In the genomic region with DNA sequence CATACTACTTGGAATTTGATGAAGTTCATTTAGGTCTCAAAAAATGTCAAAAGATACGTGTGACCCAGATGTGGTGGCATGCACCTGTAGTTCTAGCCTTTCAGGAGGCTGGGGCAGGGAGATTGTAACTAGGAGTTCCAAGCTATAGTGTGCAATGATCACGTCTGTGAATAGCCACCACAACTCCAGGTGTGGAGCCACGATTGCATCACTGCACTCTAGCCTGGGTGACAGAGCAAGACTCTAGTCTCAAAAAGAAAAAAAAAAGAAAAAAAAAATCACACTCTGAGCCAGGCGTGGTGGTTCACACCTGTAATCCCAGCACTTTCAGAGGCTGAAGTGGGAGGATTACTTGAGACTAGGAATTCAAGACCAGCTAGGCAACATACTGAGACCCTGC, we compare ENCODE assay signal across 1 cellular context.
TF ChIP-seq lines count a peak whose summit lies in the region.

No MANE protein-coding gene starts in this region.

TF ChIP-seq in GM23338, 12 proteins besides CTCF, POLR2A, EP300 and RAD21 (continued from another document):
- TF ChIP-seq, protein P1, sequence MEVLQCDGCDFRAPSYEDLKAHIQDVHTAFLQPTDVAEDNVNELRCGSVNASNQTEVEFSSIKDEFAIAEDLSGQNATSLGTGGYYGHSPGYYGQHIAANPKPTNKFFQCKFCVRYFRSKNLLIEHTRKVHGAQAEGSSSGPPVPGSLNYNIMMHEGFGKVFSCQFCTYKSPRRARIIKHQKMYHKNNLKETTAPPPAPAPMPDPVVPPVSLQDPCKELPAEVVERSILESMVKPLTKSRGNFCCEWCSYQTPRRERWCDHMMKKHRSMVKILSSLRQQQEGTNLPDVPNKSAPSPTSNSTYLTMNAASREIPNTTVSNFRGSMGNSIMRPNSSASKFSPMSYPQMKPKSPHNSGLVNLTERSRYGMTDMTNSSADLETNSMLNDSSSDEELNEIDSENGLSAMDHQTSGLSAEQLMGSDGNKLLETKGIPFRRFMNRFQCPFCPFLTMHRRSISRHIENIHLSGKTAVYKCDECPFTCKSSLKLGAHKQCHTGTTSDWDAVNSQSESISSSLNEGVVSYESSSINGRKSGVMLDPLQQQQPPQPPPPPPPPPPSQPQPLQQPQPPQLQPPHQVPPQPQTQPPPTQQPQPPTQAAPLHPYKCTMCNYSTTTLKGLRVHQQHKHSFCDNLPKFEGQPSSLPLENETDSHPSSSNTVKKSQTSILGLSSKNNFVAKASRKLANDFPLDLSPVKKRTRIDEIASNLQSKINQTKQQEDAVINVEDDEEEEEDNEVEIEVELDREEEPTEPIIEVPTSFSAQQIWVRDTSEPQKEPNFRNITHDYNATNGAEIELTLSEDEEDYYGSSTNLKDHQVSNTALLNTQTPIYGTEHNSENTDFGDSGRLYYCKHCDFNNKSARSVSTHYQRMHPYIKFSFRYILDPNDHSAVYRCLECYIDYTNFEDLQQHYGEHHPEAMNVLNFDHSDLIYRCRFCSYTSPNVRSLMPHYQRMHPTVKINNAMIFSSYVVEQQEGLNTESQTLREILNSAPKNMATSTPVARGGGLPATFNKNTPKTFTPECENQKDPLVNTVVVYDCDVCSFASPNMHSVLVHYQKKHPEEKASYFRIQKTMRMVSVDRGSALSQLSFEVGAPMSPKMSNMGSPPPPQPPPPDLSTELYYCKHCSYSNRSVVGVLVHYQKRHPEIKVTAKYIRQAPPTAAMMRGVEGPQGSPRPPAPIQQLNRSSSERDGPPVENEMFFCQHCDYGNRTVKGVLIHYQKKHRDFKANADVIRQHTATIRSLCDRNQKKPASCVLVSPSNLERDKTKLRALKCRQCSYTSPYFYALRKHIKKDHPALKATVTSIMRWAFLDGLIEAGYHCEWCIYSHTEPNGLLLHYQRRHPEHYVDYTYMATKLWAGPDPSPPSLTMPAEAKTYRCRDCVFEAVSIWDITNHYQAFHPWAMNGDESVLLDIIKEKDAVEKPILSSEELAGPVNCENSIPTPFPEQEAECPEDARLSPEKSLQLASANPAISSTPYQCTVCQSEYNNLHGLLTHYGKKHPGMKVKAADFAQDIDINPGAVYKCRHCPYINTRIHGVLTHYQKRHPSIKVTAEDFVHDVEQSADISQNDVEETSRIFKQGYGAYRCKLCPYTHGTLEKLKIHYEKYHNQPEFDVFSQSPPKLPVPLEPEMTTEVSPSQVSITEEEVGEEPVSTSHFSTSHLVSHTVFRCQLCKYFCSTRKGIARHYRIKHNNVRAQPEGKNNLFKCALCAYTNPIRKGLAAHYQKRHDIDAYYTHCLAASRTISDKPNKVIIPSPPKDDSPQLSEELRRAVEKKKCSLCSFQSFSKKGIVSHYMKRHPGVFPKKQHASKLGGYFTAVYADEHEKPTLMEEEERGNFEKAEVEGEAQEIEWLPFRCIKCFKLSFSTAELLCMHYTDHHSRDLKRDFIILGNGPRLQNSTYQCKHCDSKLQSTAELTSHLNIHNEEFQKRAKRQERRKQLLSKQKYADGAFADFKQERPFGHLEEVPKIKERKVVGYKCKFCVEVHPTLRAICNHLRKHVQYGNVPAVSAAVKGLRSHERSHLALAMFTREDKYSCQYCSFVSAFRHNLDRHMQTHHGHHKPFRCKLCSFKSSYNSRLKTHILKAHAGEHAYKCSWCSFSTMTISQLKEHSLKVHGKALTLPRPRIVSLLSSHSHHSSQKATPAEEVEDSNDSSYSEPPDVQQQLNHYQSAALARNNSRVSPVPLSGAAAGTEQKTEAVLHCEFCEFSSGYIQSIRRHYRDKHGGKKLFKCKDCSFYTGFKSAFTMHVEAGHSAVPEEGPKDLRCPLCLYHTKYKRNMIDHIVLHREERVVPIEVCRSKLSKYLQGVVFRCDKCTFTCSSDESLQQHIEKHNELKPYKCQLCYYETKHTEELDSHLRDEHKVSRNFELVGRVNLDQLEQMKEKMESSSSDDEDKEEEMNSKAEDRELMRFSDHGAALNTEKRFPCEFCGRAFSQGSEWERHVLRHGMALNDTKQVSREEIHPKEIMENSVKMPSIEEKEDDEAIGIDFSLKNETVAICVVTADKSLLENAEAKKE (CRISPR knock-in tag; IDR thresholded peaks at IDR 0.05): no peak
- TF ChIP-seq EZH2 (IDR thresholded peaks at IDR 0.05; ENCODE audit: low read depth, unreplicated experiment): no peak
- no peak for TF ChIP-seq CREB1 (CRISPR knock-in tag; IDR thresholded peaks at IDR 0.05; ENCODE audit: low read depth)
- TF ChIP-seq, protein P2, sequence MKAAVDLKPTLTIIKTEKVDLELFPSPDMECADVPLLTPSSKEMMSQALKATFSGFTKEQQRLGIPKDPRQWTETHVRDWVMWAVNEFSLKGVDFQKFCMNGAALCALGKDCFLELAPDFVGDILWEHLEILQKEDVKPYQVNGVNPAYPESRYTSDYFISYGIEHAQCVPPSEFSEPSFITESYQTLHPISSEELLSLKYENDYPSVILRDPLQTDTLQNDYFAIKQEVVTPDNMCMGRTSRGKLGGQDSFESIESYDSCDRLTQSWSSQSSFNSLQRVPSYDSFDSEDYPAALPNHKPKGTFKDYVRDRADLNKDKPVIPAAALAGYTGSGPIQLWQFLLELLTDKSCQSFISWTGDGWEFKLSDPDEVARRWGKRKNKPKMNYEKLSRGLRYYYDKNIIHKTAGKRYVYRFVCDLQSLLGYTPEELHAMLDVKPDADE (IDR thresholded peaks at IDR 0.05): no peak
- TF ChIP-seq ZNF114 (CRISPR knock-in tag; IDR thresholded peaks at IDR 0.05): no peak
- no peak for TF ChIP-seq JUNB (IDR thresholded peaks at IDR 0.05; ENCODE audit: unreplicated experiment)
- no peak for TF ChIP-seq NANOG (IDR thresholded peaks at IDR 0.05; ENCODE audit: borderline replicate concordance)
- no peak for TF ChIP-seq POLR2AphosphoS5 (IDR thresholded peaks at IDR 0.05; ENCODE audit: low read depth)
